In genomic region chr7:136470179-136470578, GRCh38 we compare ENCODE assay signal across 34 cellular contexts.
"Had no signal": no experiment of that assay in that cellular context is flagged by ENCODE, and none has a peak within 500 bp of the region (broad histone marks: within the 10 kb centered on the region; RNA-seq: fewer than 3 reads in every experiment).

No MANE protein-coding gene starts in this region.

- H3K36me3 ChIP-seq: MG63 had no signal

- DNase-seq: Karpas-422, Kasumi-1, KG1, MG63, MM.1S, MV-4-11, NCI-H1048, NCI-H1092, NCI-H1092 treated with DMSO at 0.1 percent for 48 hours, NCI-H1105, NCI-H1105 treated with DMSO at 0.1 percent for 48 hours, NCI-H1417, NCI-H1417 treated with DMSO at 0.1 percent for 48 hours, NCI-H1436, NCI-H1436 treated with DMSO at 0.1 percent for 48 hours, NCI-H146, NCI-H1694, NCI-H1694 treated with DMSO at 0.1 percent for 48 hours, NCI-H187, NCI-H187 treated with DMSO at 0.1 percent for 48 hours, NCI-H1930, NCI-H2029, NCI-H2029 treated with DMSO at 0.1 percent for 48 hours, NCI-H2081, NCI-H2081 treated with DMSO at 0.1 percent for 48 hours, NCI-H2107, NCI-H2171, NCI-H2171 treated with DMSO at 0.1 percent for 48 hours, NCI-H2227 treated with DMSO at 0.1 percent for 48 hours, NCI-H226, NCI-H345, NCI-H446, NCI-H446 treated with DMSO at 0.1 percent for 48 hours had no signal

- H3K27ac ChIP-seq: KMS-11 had no signal

- H3K4me3 ChIP-seq: MG63 had no signal

- H3K9me3 ChIP-seq: MG63 had no signal

- H3K4me2 ChIP-seq: KMS-11 had no signal

- H3K27me3 ChIP-seq: MG63 had no signal
